In the genomic region with DNA sequence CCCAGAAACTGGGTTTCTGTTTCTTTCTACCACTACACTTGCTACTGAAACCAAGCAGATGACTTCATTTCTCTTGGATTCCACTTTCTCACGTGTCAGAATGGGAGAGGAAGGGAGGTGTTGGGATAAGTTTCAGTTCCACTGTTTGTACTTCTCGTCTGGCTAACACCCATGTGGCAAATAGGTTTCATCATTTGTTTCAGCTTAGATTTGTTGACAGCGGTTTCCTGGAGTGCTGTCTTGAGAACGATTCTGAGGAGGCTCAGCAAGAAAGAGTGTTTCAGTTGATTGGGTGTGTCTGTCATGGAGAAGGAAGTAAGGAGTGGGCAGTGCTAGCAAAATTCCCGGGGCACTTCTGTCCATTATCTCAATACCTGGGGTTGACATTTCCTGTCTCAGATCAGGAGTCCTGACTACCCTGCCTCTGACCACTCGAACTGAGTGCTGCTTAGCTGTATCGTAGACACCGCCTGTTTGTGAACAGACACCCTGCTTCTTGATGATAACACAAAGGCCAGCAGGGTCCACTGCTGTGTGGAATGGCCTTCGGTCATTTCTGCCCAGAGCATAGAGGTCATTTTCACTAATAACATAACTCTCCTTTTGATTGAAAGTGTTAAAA, we compare ENCODE assay signal across 12 cellular contexts. TPM values are rescaled to one million over a fixed set of nuclear protein-coding genes. Genes with fewer than 3 reads are reported as not detected.
DNase-seq lines count a peak whose midpoint lies in the region; ATAC-seq and TF ChIP-seq lines count a peak whose summit lies in the region.
"Not testable (repeated sequence)": the region's sequence is repeated elsewhere in the genome, so short reads cannot be mapped to it uniquely, and the experiment has no call there.
"Had no signal": no experiment of that assay in that cellular context is flagged by ENCODE, and none has a peak within 500 bp of the region (broad histone marks: within the 10 kb centered on the region; RNA-seq: fewer than 3 reads in every experiment).

No MANE protein-coding gene starts in this region.

- not testable (repeated sequence) for TF ChIP-seq POLR2A in heart left ventricle (IDR thresholded peaks at IDR 0.05); right lobe of liver (IDR thresholded peaks at IDR 0.05)

- CTCF ChIA-PET in naive thymus-derived CD4-positive, alpha-beta T cell (lab: Charles Lee) = not testable (repeated sequence)

- not testable (repeated sequence) for H3K27me3 ChIP-seq in heart left ventricle; right cardiac atrium (ENCODE audit: control insufficient read depth, insufficient read depth); right lobe of liver; naive thymus-derived CD4-positive, alpha-beta T cell (ENCODE audit: control insufficient read depth in 2 of 2, insufficient read depth in 2 of 2, low read length in 2 of 2); aorta (ENCODE audit: control insufficient read depth in 1 of 2, insufficient read depth in 2 of 2, low read length in 1 of 2)

- not testable (repeated sequence) for H3K4me3 Mint-ChIP-seq in naive thymus-derived CD4-positive, alpha-beta T cell

- not testable (repeated sequence) for H3K4me1 ChIP-seq in heart left ventricle; right cardiac atrium (ENCODE audit: control insufficient read depth, insufficient read depth, low read length); right lobe of liver; naive thymus-derived CD4-positive, alpha-beta T cell (ENCODE audit: control insufficient read depth in 2 of 2, insufficient read depth in 2 of 2, low read length in 2 of 2); aorta (ENCODE audit: control insufficient read depth in 1 of 2, insufficient read depth in 2 of 2, low read length in 2 of 2)

- POLR2A ChIA-PET in naive thymus-derived CD4-positive, alpha-beta T cell (lab: Charles Lee) = not testable (repeated sequence)

- intact Hi-C loops in heart left ventricle (cut with DNase I); right cardiac atrium (cut with DNase I); right lobe of liver (cut with DNase I); naive thymus-derived CD4-positive, alpha-beta T cell (cut with micrococcal nuclease); sciatic nerve (cut with DNase I); aorta (cut with DNase I): not testable (repeated sequence)

- not testable (repeated sequence) for H3K4me1 Mint-ChIP-seq in naive thymus-derived CD4-positive, alpha-beta T cell

- TF ChIP-seq CTCF in heart left ventricle (IDR thresholded peaks at IDR 0.05); right lobe of liver (IDR thresholded peaks at IDR 0.05): not testable (repeated sequence)

- H3K27ac ChIP-seq in heart left ventricle; right cardiac atrium (ENCODE audit: low read length); right lobe of liver; naive thymus-derived CD4-positive, alpha-beta T cell (ENCODE audit: low read depth, low read length); aorta (ENCODE audit: low read depth in 1 of 2, low read length in 2 of 2): not testable (repeated sequence)

- H3K9me3 ChIP-seq in heart left ventricle; right cardiac atrium (ENCODE audit: control insufficient read depth, low read length); right lobe of liver; naive thymus-derived CD4-positive, alpha-beta T cell (ENCODE audit: control insufficient read depth in 2 of 3, low read length in 3 of 3); aorta (ENCODE audit: control insufficient read depth, low read length): not testable (repeated sequence)

- H3K9me3 Mint-ChIP-seq in activated naive CD4-positive, alpha-beta T cell treated with anti-CD3 and anti-CD28 coated beads, Interleukin-2, amount 50 U/mL, for 72 hours; naive thymus-derived CD4-positive, alpha-beta T cell: not testable (repeated sequence)

- not testable (repeated sequence) for H3K4me3 ChIP-seq in heart left ventricle; right cardiac atrium (ENCODE audit: low read length); right lobe of liver; naive thymus-derived CD4-positive, alpha-beta T cell (ENCODE audit: low read length); aorta (ENCODE audit: low read length in 2 of 2)

- H3K36me3 Mint-ChIP-seq in activated naive CD4-positive, alpha-beta T cell treated with anti-CD3 and anti-CD28 coated beads, Interleukin-2, amount 50 U/mL, for 72 hours; naive thymus-derived CD4-positive, alpha-beta T cell: not testable (repeated sequence)

- not testable (repeated sequence) for H3K36me3 ChIP-seq in heart left ventricle; right lobe of liver; naive thymus-derived CD4-positive, alpha-beta T cell (ENCODE audit: control insufficient read depth in 2 of 3, insufficient read depth in 3 of 3, low read length in 3 of 3); aorta (ENCODE audit: control insufficient read depth in 1 of 2, insufficient read depth in 2 of 2, low read length in 1 of 2)

- not testable (repeated sequence) for DNase-seq in activated naive CD4-positive, alpha-beta T cell treated with anti-CD3 and anti-CD28 coated beads, Interleukin-2, amount 50 U/mL, for 72 hours (ENCODE audit: low spot score in 2 of 2); heart left ventricle; right cardiac atrium; right lobe of liver; naive thymus-derived CD4-positive, alpha-beta T cell; sciatic nerve (ENCODE audit: low spot score); aorta

- not testable (repeated sequence) for H3K27ac Mint-ChIP-seq in activated naive CD4-positive, alpha-beta T cell treated with anti-CD3 and anti-CD28 coated beads, Interleukin-2, amount 50 U/mL, for 72 hours; naive thymus-derived CD4-positive, alpha-beta T cell

- peak; percentile 18 to 46 for ATAC-seq in activated naive CD4-positive, alpha-beta T cell treated with anti-CD3 and anti-CD28 coated beads, Interleukin-2, amount 50 U/mL, for 72 hours
- ATAC-seq in esophagus mucosa (peak; percentile 81), heart left ventricle (peak; percentile 66 to 92 (median 86)), right cardiac atrium (peak; percentile 83 to 91), right lobe of liver (peak; percentile 59 to 83 (median 70)), sciatic nerve (peak; percentile 95), aorta (ENCODE audit: low FRiP score) (peak; percentile 54)
- peak; percentile 71 for ATAC-seq in naive thymus-derived CD4-positive, alpha-beta T cell

- WGBS in heart left ventricle, 4 donors = no CpG with 5 or more reads among the region's 9 CpGs
- WGBS in right cardiac atrium = no CpG with 5 or more reads among the region's 9 CpGs
- no CpG with 5 or more reads among the region's 9 CpGs for WGBS in right lobe of liver (ENCODE audit: insufficient coverage, low coverage, low lambda C conversion rate, missing lambda C conversion rate)
- no CpG with 5 or more reads among the region's 9 CpGs for WGBS in aorta, 2 donors

- not testable (repeated sequence) for H3K27me3 Mint-ChIP-seq in naive thymus-derived CD4-positive, alpha-beta T cell

RNA-seq across cellular contexts. Expression of a gene that starts 29.8 kb away (rescaled TPM):
- 1 to 10 TPM; 1.4 to 3.2 TPM for total RNA-seq in activated naive CD4-positive, alpha-beta T cell treated with anti-CD3 and anti-CD28 coated beads, Interleukin-2, amount 50 U/mL, for 72 hours
- total RNA-seq in esophagus mucosa (2.7 TPM), heart left ventricle (10 to 100 TPM in 2 of 9 donors, 1 to 10 TPM in 6, under 1 TPM in 1; 0.76 to 23.5 (median 2.1) TPM), right cardiac atrium (1 to 10 TPM in 3 of 4 donors, under 1 TPM in 1; 0.79 to 3.0 (median 2.2) TPM), right lobe of liver (1 to 10 TPM in 3 of 6 experiments, under 1 TPM in 3; 0.37 to 6.0 (median 1.0) TPM), sciatic nerve (15.3 TPM), aorta (10 to 100 TPM in 1 of 2 donors, 1 to 10 TPM in 1; 7.0 to 16.4 TPM)
- polyA plus RNA-seq in heart left ventricle (1 to 10 TPM in 1 of 2 donors, under 1 TPM in 1; 0.99 to 1.0 TPM), right cardiac atrium (1.1 TPM), aorta (1 to 10 TPM in 1 of 2 donors, under 1 TPM in 1; 0.87 to 4.4 TPM)
- total RNA-seq in naive thymus-derived CD4-positive, alpha-beta T cell = 10 to 100 TPM in 2 of 5 experiments, 1 to 10 TPM in 2, under 1 TPM in 1; 0.92 to 70.1 (median 7.7) TPM
- 1 to 10 TPM; 9.0 to 10.0 TPM for polyA plus RNA-seq in naive thymus-derived CD4-positive, alpha-beta T cell
- total RNA-seq: A172, Calu3, HFFc6, HT1080 had no signal

Comparison
In these comparisons a context has a peak if more than half of its experiments do, and no peak if none do; other contexts are left out.
1. ATAC-seq: peak in every context shown above with its lines; median percentile 95 in sciatic nerve; 87 in right cardiac atrium; 86 in heart left ventricle; 81 in esophagus mucosa; 71 in naive thymus-derived CD4-positive, alpha-beta T cell; 70 in right lobe of liver; 54 in aorta; 32 in activated naive CD4-positive, alpha-beta T cell treated with anti-CD3 and anti-CD28 coated beads, Interleukin-2, amount 50 U/mL, for 72 hours.